In the genomic region with DNA sequence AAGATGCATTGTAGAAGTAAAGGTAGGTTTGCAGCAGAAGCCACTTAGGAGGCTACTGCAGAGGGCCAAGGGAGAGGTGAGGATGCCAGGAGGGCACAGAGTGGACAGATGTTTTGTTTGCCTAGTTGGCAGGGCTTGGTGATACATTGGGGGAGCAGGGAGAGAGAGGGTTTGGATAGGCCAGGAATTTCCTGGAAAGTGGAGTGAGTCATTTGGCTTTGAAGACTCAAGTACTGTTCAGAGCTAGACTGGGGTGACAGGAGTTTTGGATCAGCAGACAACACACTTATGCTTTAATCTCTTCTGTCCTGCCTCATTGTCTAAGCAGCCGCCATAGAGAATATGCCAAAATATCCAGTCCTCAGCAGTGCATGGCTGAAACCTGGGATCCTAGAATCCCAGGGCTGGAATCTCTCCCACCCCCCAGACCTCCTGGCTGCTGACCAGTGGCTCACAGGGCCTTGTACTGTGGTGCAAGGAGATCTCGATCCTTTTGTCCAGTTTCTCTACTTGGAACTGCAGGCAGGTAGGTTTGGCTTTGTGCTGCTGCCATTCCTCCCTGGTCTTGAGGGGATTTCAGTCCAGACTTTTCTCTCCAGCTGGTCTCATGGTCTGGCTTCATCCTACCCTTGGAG, we compare ENCODE assay signal across 12 cellular contexts. TPM values are rescaled to one million over a fixed set of nuclear protein-coding genes. Genes with fewer than 3 reads are reported as not detected.
DNase-seq lines count a peak whose midpoint lies in the region; ATAC-seq and TF ChIP-seq lines count a peak whose summit lies in the region.
"Had no signal": no experiment of that assay in that cellular context is flagged by ENCODE, and none has a peak within 500 bp of the region (broad histone marks: within the 10 kb centered on the region; RNA-seq: fewer than 3 reads in every experiment).

No MANE protein-coding gene starts in this region.

- H3K27ac ChIP-seq in heart right ventricle (no peak overlapping the region), subcutaneous abdominal adipose tissue (ENCODE audit: low read depth, low read length) (peak overlapping the region; percentile 50)

- TF ChIP-seq CTCF in HFF-Myc (IDR thresholded peaks at IDR 0.05; ENCODE audit: low read depth, low read length, missing control alignments) (no peak), heart right ventricle (IDR thresholded peaks at IDR 0.05) (no peak)

- H3K9me3 ChIP-seq in heart right ventricle (no peaks in the 10 kb centered on the region), subcutaneous abdominal adipose tissue (ENCODE audit: control insufficient read depth in 5 of 5, low read length in 5 of 5) (no peaks in the 10 kb centered on the region)

- ATAC-seq in heart right ventricle: peak in 7 of 8 donors; percentile 52 to 93 (median 69)
- no peak for ATAC-seq in GM18868 (IDR thresholded peaks at IDR 0.05; ENCODE audit: unreplicated experiment)

- H3K4me3 ChIP-seq in HFF-Myc (replicated peaks; ENCODE audit: low read depth, low read length) (no peak overlapping the region), heart right ventricle (no peak overlapping the region), subcutaneous abdominal adipose tissue (ENCODE audit: low read depth in 1 of 5, low read length in 5 of 5) (no peak overlapping the region)

- DNase-seq in HFF-Myc (ENCODE audit: extremely low read depth, low read depth) (peak; percentile 21), amniotic stem cell (lab: John Stamatoyannopoulos, UW) (peak; percentile 26), heart right ventricle (peak in 1 of 2 donors; percentile 23), activated gamma-delta T cell (lab: John Stamatoyannopoulos, UW) (no peak)
- no peak for DNase-seq in stimulated activated CD4-positive, alpha-beta T cell treated with anti-CD3 and anti-CD28 coated beads, Interleukin-2, amount 100 ng/mL, for 24 hours
- DNase-seq: activated T-cell treated with anti-CD3 and anti-CD28 coated beads for 4 hours; NCI-H1417 treated with DMSO at 0.1 percent for 48 hours; SHP77; stimulated activated CD4-positive, alpha-beta T cell treated with anti-CD3 and anti-CD28 coated beads, Interleukin-2, amount 100 ng/mL, for 48 hours had no signal

- peak overlapping the region in 1 of 5 donors; percentile 47 for H3K9ac ChIP-seq in subcutaneous abdominal adipose tissue (ENCODE audit: low read length in 5 of 5)

- H3K36me3 ChIP-seq in heart right ventricle (peaks cover 0 to 17% (median 0%) of the 10 kb centered on the region in 9 donors), subcutaneous abdominal adipose tissue (ENCODE audit: control insufficient read depth in 5 of 5, insufficient read depth in 5 of 5, low read length in 5 of 5) (peaks cover 2 to 26% (median 12%) of the 10 kb centered on the region in 5 donors)

- 64 to 65% methylated on average over 2 of the region's 2 CpGs for WGBS in heart right ventricle, 2 donors

- H3K4me1 ChIP-seq in heart right ventricle: peaks cover 0 to 35% (median 0%) of the 10 kb centered on the region in 9 donors
- peaks cover 0 to 27% (median 17%) of the 10 kb centered on the region in 5 donors for H3K4me1 ChIP-seq in subcutaneous abdominal adipose tissue (ENCODE audit: control insufficient read depth in 5 of 5, insufficient read depth in 5 of 5, low read length in 5 of 5)

- H3K27me3 ChIP-seq in heart right ventricle (no peaks in the 10 kb centered on the region), subcutaneous abdominal adipose tissue (ENCODE audit: control insufficient read depth in 5 of 5, insufficient read depth in 4 of 5, low read length in 5 of 5) (no peaks in the 10 kb centered on the region)

- intact Hi-C loops in heart right ventricle (cut with DNase I): no loop called here

RNA-seq across cellular contexts. Expression of a gene that starts 11.0 kb away (rescaled TPM):
- 1 to 10 TPM; 2.4 to 5.6 (median 3.7) TPM for total RNA-seq in heart right ventricle
- 1 to 10 TPM; 1.0 to 1.4 TPM for polyA plus RNA-seq in heart right ventricle

RNA-seq across cellular contexts. Expression of a gene that starts 34.5 kb away (rescaled TPM):
- 10 to 100 TPM; 53.1 to 80.3 (median 64.5) TPM for total RNA-seq in heart right ventricle
- 100 to 1,000 TPM in 1 of 2 donors, 10 to 100 TPM in 1; 65.7 to 115 TPM for polyA plus RNA-seq in heart right ventricle

RNA-seq across cellular contexts. Expression of a gene that starts 35.5 kb away (rescaled TPM):
- not detected for total RNA-seq in heart right ventricle
- polyA plus RNA-seq in heart right ventricle: not detected
- total RNA-seq: mucosa of gallbladder had no signal

RNA-seq across cellular contexts. Expression of a gene that starts 59.9 kb away (rescaled TPM):
- total RNA-seq in heart right ventricle: not detected
- not detected for polyA plus RNA-seq in heart right ventricle
- total RNA-seq: mucosa of gallbladder had no signal

Comparison
In these comparisons a context has a peak if more than half of its experiments do, and no peak if none do; other contexts are left out.
1. DNase-seq: peak in HFF-Myc (single experiment) and amniotic stem cell (single experiment); none in activated gamma-delta T cell (single experiment) and stimulated activated CD4-positive, alpha-beta T cell treated with anti-CD3 and anti-CD28 coated beads, Interleukin-2, amount 100 ng/mL, for 24 hours (0 of 2).